Comparison of ENCODE assay signal across 1 cellular context in genomic region chr3:48188266-48189201, GRCh38.
TF ChIP-seq lines count a peak whose summit lies in the region.

TSS of gene CDC25A (minus strand) at chr3:48188417. CDS start at chr3:48187947, 470 bp downstream.

TF ChIP-seq in HepG2, 621 proteins besides CTCF, POLR2A, EP300 and RAD21 (continued from another document and continues in another):
- TF ChIP-seq TFDP2 (CRISPR knock-in tag; IDR thresholded peaks at IDR 0.05) (peak; percentile 100), ZNF773 (CRISPR knock-in tag; IDR thresholded peaks at IDR 0.05; ENCODE audit: borderline replicate concordance) (no peak), ZNF777 (CRISPR knock-in tag; IDR thresholded peaks at IDR 0.05) (peak; percentile 90), ZNF446 (CRISPR knock-in tag; IDR thresholded peaks at IDR 0.05) (no peak), TEF (CRISPR knock-in tag; IDR thresholded peaks at IDR 0.05) (no peak), SOX5 (CRISPR knock-in tag; IDR thresholded peaks at IDR 0.05; ENCODE audit: borderline replicate concordance) (0 out of 2 replicates have a peak, but pooled peaks have one; percentile 7), FOXP4 (CRISPR knock-in tag; IDR thresholded peaks at IDR 0.05) (0 out of 2 replicates have a peak, but pooled peaks have one; percentile 12), GTF2F1 (IDR thresholded peaks at IDR 0.05; ENCODE audit: low read length) (no peak), ZNF784 (CRISPR knock-in tag; IDR thresholded peaks at IDR 0.05; ENCODE audit: borderline replicate concordance) (no peak; the same call in 1 of the 2 replicates), NCOA1 (CRISPR knock-in tag; IDR thresholded peaks at IDR 0.05) (no peak), NCOR1 (IDR thresholded peaks at IDR 0.05; ENCODE audit: borderline replicate concordance, low read length) (peak; percentile 46; the same call in 1 of the 2 replicates), ZNF292 (CRISPR knock-in tag; IDR thresholded peaks at IDR 0.05; ENCODE audit: borderline replicate concordance, low read depth) (peak; percentile 33; the same call in 1 of the 2 replicates), TAF1 (CRISPR knock-in tag; IDR thresholded peaks at IDR 0.05) (peak; percentile 70), NAIF1 (CRISPR knock-in tag; IDR thresholded peaks at IDR 0.05; ENCODE audit: borderline replicate concordance) (no peak), XRCC5 (optimal IDR thresholded peaks at IDR 0.05; ENCODE audit: low read length) (peak; percentile 68), RXRA (CRISPR knock-in tag; IDR thresholded peaks at IDR 0.05) (peak; percentile 75; the same call in 1 of the 2 replicates), SMAD1 (CRISPR knock-in tag; IDR thresholded peaks at IDR 0.05; ENCODE audit: borderline replicate concordance, low read depth) (peak; percentile 21; the same call in 1 of the 2 replicates), ZFX (CRISPR knock-in tag; IDR thresholded peaks at IDR 0.05; ENCODE audit: low read depth) (peak; percentile 93), GABPB1 (CRISPR knock-in tag; IDR thresholded peaks at IDR 0.05) (peak; percentile 72), MAFF (IDR thresholded peaks at IDR 0.05; ENCODE audit: low read depth, low read length) (no peak), PITX1 (CRISPR knock-in tag; IDR thresholded peaks at IDR 0.05) (peak; percentile 54), STAT6 (CRISPR knock-in tag; IDR thresholded peaks at IDR 0.05; ENCODE audit: borderline replicate concordance) (no peak), ZBTB10 (CRISPR knock-in tag; IDR thresholded peaks at IDR 0.05; ENCODE audit: borderline replicate concordance) (peak; percentile 61; the same call in 1 of the 2 replicates), ZNF772 (CRISPR knock-in tag; IDR thresholded peaks at IDR 0.05) (0 out of 2 replicates have a peak, but pooled peaks have one; percentile 11), ZNF430 (CRISPR knock-in tag; IDR thresholded peaks at IDR 0.05) (peak; percentile 60; the same call in 1 of the 2 replicates), ELF4 (CRISPR knock-in tag; IDR thresholded peaks at IDR 0.05; ENCODE audit: borderline replicate concordance) (no peak), HMGXB4 (CRISPR knock-in tag; IDR thresholded peaks at IDR 0.05; ENCODE audit: borderline replicate concordance in 1 of 2, low read depth in 1 of 2) (peak in 1 of 2 experiments; percentile 47; a peak in 2 of 4 replicates), TGIF2 (CRISPR knock-in tag; IDR thresholded peaks at IDR 0.05) (peak; percentile 95), MNT (IDR thresholded peaks at IDR 0.05) (peak; percentile 72), YY1 (IDR thresholded peaks at IDR 0.05; ENCODE audit: insufficient read depth, insufficient replicate concordance, low read depth, low read length) (peak; percentile 67), ATF7-NPFF (CRISPR knock-in tag; IDR thresholded peaks at IDR 0.05; ENCODE audit: low read depth) (peak; percentile 60; the same call in 1 of the 2 replicates), ZNF350 (CRISPR knock-in tag; IDR thresholded peaks at IDR 0.05; ENCODE audit: borderline replicate concordance, low read depth) (no peak), ZNF605 (CRISPR knock-in tag; IDR thresholded peaks at IDR 0.05) (peak; percentile 76), FOXO4 (CRISPR knock-in tag; conservative IDR thresholded peaks at IDR 0.05) (no peak), NBN (conservative IDR thresholded peaks at IDR 0.05) (no peak), ZMAT3 (CRISPR knock-in tag; conservative IDR thresholded peaks at IDR 0.05) (no peak), NR2C2 (CRISPR knock-in tag; IDR thresholded peaks at IDR 0.05; ENCODE audit: borderline replicate concordance) (peak; percentile 95)
